Comparison of ENCODE assay signal across 1 cellular context in genomic region chr10:32950457-32951109, GRCh38.
TF ChIP-seq lines count a peak whose summit lies in the region.

No MANE protein-coding gene starts in this region.

TF ChIP-seq in HEK293, 187 proteins besides CTCF, POLR2A, EP300 and RAD21 (continued from another document and continues in another):
- no peak for TF ChIP-seq REST (tag by site-specific recombination; IDR thresholded peaks at IDR 0.05)
- TF ChIP-seq ZNF843 (tag by site-specific recombination; IDR thresholded peaks at IDR 0.05) = peak; percentile 75
- TF ChIP-seq RBAK (tag by site-specific recombination; IDR thresholded peaks at IDR 0.05) = no peak
- TF ChIP-seq SP2 (tag by site-specific recombination; IDR thresholded peaks at IDR 0.05) = no peak
- TF ChIP-seq ZNF16 (tag by site-specific recombination; IDR thresholded peaks at IDR 0.05; ENCODE audit: low read depth) = no peak
- TF ChIP-seq GLIS1 (tag by site-specific recombination; IDR thresholded peaks at IDR 0.05) = no peak
- no peak for TF ChIP-seq ZNF174 (tag by site-specific recombination; IDR thresholded peaks at IDR 0.05)
- no peak for TF ChIP-seq KLF17 (tag by site-specific recombination; IDR thresholded peaks at IDR 0.05)
- no peak for TF ChIP-seq ZBTB11 (tag by site-specific recombination; conservative IDR thresholded peaks at IDR 0.05; ENCODE audit: low read depth)
- no peak for TF ChIP-seq GFI1B (tag by site-specific recombination; IDR thresholded peaks at IDR 0.05)
- no peak for TF ChIP-seq ZNF266 (tag by site-specific recombination; IDR thresholded peaks at IDR 0.05; ENCODE audit: low read depth)
- no peak for TF ChIP-seq ZNF585B (tag by site-specific recombination; IDR thresholded peaks at IDR 0.05)
- TF ChIP-seq ZFP37 (tag by site-specific recombination; IDR thresholded peaks at IDR 0.05) = no peak
- TF ChIP-seq ZNF423 (tag by site-specific recombination; IDR thresholded peaks at IDR 0.05) = no peak
- TF ChIP-seq IKZF3 (tag by site-specific recombination; IDR thresholded peaks at IDR 0.05) = peak; percentile 81
- no peak for TF ChIP-seq YY2 (tag by site-specific recombination; IDR thresholded peaks at IDR 0.05)
- TF ChIP-seq GLIS2 (tag by site-specific recombination; IDR thresholded peaks at IDR 0.05) = no peak
- TF ChIP-seq ZNF311 (tag by site-specific recombination; IDR thresholded peaks at IDR 0.05; ENCODE audit: borderline replicate concordance) = no peak
- no peak for TF ChIP-seq ZBTB7A (tag by site-specific recombination; IDR thresholded peaks at IDR 0.05; ENCODE audit: low read depth)
- TF ChIP-seq PRDM6 (tag by site-specific recombination; IDR thresholded peaks at IDR 0.05) = peak; percentile 76; the same call in 1 of the 2 replicates
- TF ChIP-seq ZBTB10 (tag by site-specific recombination; IDR thresholded peaks at IDR 0.05) = no peak
- TF ChIP-seq ZBTB21 (tag by site-specific recombination; IDR thresholded peaks at IDR 0.05) = no peak
- TF ChIP-seq ZNF19 (tag by site-specific recombination; IDR thresholded peaks at IDR 0.05; ENCODE audit: low read depth) = no peak
- no peak for TF ChIP-seq REPIN1 (tag by site-specific recombination; IDR thresholded peaks at IDR 0.05; ENCODE audit: low read depth)
- TF ChIP-seq ZNF600 (tag by site-specific recombination; IDR thresholded peaks at IDR 0.05) = no peak
- TF ChIP-seq ZNF501 (tag by site-specific recombination; IDR thresholded peaks at IDR 0.05) = no peak
- no peak for TF ChIP-seq ZNF560 (tag by site-specific recombination; IDR thresholded peaks at IDR 0.05; ENCODE audit: borderline replicate concordance)
- TF ChIP-seq ZNF140 (tag by site-specific recombination; IDR thresholded peaks at IDR 0.05) = no peak
- TF ChIP-seq HOXD13 (CRISPR knock-in tag; IDR thresholded peaks at IDR 0.05; ENCODE audit: borderline replicate concordance) = no peak
- peak; percentile 57 for TF ChIP-seq FEZF1 (tag by site-specific recombination; IDR thresholded peaks at IDR 0.05)
- peak; percentile 98 for TF ChIP-seq ZSCAN16 (tag by site-specific recombination; IDR thresholded peaks at IDR 0.05)
- TF ChIP-seq ZNF830 (tag by site-specific recombination; IDR thresholded peaks at IDR 0.05; ENCODE audit: low read depth) = no peak
- no peak for TF ChIP-seq ZNF670 (tag by site-specific recombination; IDR thresholded peaks at IDR 0.05; ENCODE audit: low read depth)
- TF ChIP-seq ZNF645 (tag by site-specific recombination; IDR thresholded peaks at IDR 0.05) = no peak
- no peak for TF ChIP-seq ZNF223 (tag by site-specific recombination; IDR thresholded peaks at IDR 0.05)
- TF ChIP-seq ZBTB1 (tag by site-specific recombination; IDR thresholded peaks at IDR 0.05) = no peak
- no peak for TF ChIP-seq ZNF274 (IDR thresholded peaks at IDR 0.05; ENCODE audit: low read length)
- TF ChIP-seq ZNF274 (tag by site-specific recombination; IDR thresholded peaks at IDR 0.05; ENCODE audit: borderline replicate concordance) = no peak
- no peak for TF ChIP-seq ZNF354C (tag by site-specific recombination; IDR thresholded peaks at IDR 0.05; ENCODE audit: borderline replicate concordance, low read depth)
- no peak for TF ChIP-seq ZNF433 (tag by site-specific recombination; IDR thresholded peaks at IDR 0.05; ENCODE audit: low read depth)
- no peak for TF ChIP-seq ZNF544 (tag by site-specific recombination; IDR thresholded peaks at IDR 0.05)
- no peak for TF ChIP-seq ZNF521 (tag by site-specific recombination; IDR thresholded peaks at IDR 0.05)
- no peak for TF ChIP-seq ZBTB6 (tag by site-specific recombination; IDR thresholded peaks at IDR 0.05)
- TF ChIP-seq ZNF133 (tag by site-specific recombination; IDR thresholded peaks at IDR 0.05) = no peak
- TF ChIP-seq ZFP3 (tag by site-specific recombination; IDR thresholded peaks at IDR 0.05; ENCODE audit: low read depth) = no peak
- TF ChIP-seq ZNF776 (tag by site-specific recombination; IDR thresholded peaks at IDR 0.05; ENCODE audit: borderline replicate concordance) = no peak
- TF ChIP-seq ZNF658 (tag by site-specific recombination; IDR thresholded peaks at IDR 0.05) = no peak
- no peak for TF ChIP-seq SALL2 (tag by site-specific recombination; IDR thresholded peaks at IDR 0.05; ENCODE audit: borderline replicate concordance)
- no peak for TF ChIP-seq ZNF660 (tag by site-specific recombination; IDR thresholded peaks at IDR 0.05)
- no peak for TF ChIP-seq ZNF214 (tag by site-specific recombination; IDR thresholded peaks at IDR 0.05; ENCODE audit: borderline replicate concordance)
- no peak for TF ChIP-seq ZNF623 (tag by site-specific recombination; IDR thresholded peaks at IDR 0.05)
- TF ChIP-seq ZNF398 (tag by site-specific recombination; IDR thresholded peaks at IDR 0.05) = no peak
- TF ChIP-seq ZNF514 (tag by site-specific recombination; IDR thresholded peaks at IDR 0.05) = no peak
- 0 out of 2 replicates have a peak, but pooled peaks have one; percentile 13 for TF ChIP-seq ZNF558 (tag by site-specific recombination; IDR thresholded peaks at IDR 0.05)
- no peak for TF ChIP-seq ZNF791 (tag by site-specific recombination; IDR thresholded peaks at IDR 0.05)
- no peak for TF ChIP-seq KLF8 (tag by site-specific recombination; IDR thresholded peaks at IDR 0.05)
- no peak for TF ChIP-seq ZNF626 (tag by site-specific recombination; IDR thresholded peaks at IDR 0.05)
- no peak for TF ChIP-seq ZNF121 (tag by site-specific recombination; IDR thresholded peaks at IDR 0.05)
- no peak for TF ChIP-seq ZNF768 (tag by site-specific recombination; IDR thresholded peaks at IDR 0.05)
- TF ChIP-seq ZNF777 (tag by site-specific recombination; IDR thresholded peaks at IDR 0.05; ENCODE audit: borderline replicate concordance) = no peak
